ENCODE assay signal across 9 cellular contexts in the genomic region with DNA sequence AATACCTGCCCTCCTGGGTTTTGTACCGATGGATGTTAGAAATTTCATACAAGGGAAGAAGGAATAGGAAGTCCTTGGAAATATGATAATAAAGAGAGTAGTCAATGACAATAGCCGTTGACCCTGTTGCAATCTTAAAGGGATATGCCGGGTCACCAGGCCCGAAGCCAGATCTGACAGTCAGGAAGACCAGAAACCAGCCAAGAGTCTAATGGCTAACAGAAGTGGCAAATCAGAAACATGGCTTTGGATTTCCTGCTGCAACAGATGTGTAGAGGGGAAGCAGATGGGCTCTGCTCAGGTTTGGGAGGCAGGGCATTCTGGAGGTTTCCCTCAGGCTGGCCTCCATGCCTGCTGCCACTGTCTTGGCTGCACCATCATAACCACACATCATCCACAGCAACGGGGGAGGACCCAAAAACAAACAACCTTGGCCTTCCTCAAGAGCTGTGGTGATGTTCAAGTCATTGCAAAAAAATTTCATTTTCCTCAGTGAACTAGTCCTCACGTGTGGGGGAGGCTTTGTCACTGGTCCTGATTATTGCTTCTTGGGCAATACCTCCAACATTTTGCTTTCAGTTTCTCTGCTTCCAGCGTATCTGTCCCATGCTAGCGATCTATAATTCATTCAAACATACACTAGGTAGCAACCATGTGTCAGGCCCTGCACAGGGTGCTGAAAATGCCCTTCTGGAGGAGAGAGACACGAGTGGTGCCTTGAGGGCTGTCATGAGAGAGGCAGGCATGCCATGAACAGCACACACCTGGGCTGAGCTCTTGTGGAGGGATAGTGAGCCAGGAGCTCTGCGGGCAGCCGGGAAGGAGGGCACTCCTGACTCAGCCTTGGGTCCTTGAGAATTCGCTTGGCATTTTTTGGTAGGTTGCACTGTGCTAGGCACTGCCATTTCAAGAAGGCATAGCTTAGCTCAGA. TPM values are rescaled to one million over a fixed set of nuclear protein-coding genes. Genes with fewer than 3 reads are reported as not detected.
DNase-seq lines count a peak whose midpoint lies in the region; ATAC-seq, FAIRE-seq and TF ChIP-seq lines count a peak whose summit lies in the region.
"Had no signal": no experiment of that assay in that cellular context is flagged by ENCODE, and none has a peak within 500 bp of the region (broad histone marks: within the 10 kb centered on the region; RNA-seq: fewer than 3 reads in every experiment).

No MANE protein-coding gene starts in this region.

- WGBS in H9 (ENCODE audit: extremely low coverage, insufficient read length, low lambda C conversion rate), result no CpG with 5 or more reads among the region's 12 CpGs
- 6% methylated on average over 11 of the region's 12 CpGs for WGBS in K562 (ENCODE audit: insufficient coverage, low coverage, missing lambda C conversion rate)

- H4K91ac ChIP-seq in H9 (ENCODE audit: insufficient read length, low read depth, low read length), result no peak overlapping the region

- H3T11ph ChIP-seq in H9 (ENCODE audit: low read length), result peak overlapping the region; percentile 26

- CTCF ChIA-PET in K562 (lab: Yijun Ruan, JAX; ENCODE audit: low intra/inter-chr PET ratio), result no interaction called here

- no peak overlapping the region for H2BK20ac ChIP-seq in H9 (ENCODE audit: low read depth, low read length, poor library complexity, severe bottlenecking)

- H4K8ac ChIP-seq in H9 (replicated peaks; ENCODE audit: insufficient read length, low read depth, low read length), result no peak overlapping the region

- H3K79me2 ChIP-seq in H9 (ENCODE audit: insufficient read depth, low read length), result no peaks in the 10 kb centered on the region
- no peaks in the 10 kb centered on the region for H3K79me2 ChIP-seq in K562 (ENCODE audit: control insufficient read depth, insufficient read depth, low read length)

- H3K27me3 ChIP-seq in H9 (ENCODE audit: insufficient read depth, low read length) (no peaks in the 10 kb centered on the region), K562 (ENCODE audit: control insufficient read depth in 2 of 2, insufficient read depth in 2 of 2, low read length in 2 of 2) (peaks cover 0 to 21% of the 10 kb centered on the region in 2 experiments; a peak in 2 of 5 replicates)

- H3K4me1 Mint-ChIP-seq in H9, result peaks cover 37 to 47% of the 10 kb centered on the region in 2 experiments
- H3K4me1 Mint-ChIP-seq in T-helper 17 cell, result peaks cover 3% of the 10 kb centered on the region

- no peak overlapping the region for H2BK12ac ChIP-seq in H9 (ENCODE audit: insufficient read length, low read depth, low read length)

- no peak for TF ChIP-seq POLR2A in K562 (conservative IDR thresholded peaks at IDR 0.05)
- TF ChIP-seq POLR2A in GM12892 (IDR thresholded peaks at IDR 0.05; ENCODE audit: low read depth, low read length), result no peak

- H3K9me3 Mint-ChIP-seq in H9, result no peaks in the 10 kb centered on the region

- H3K27ac ChIP-seq in H9 (ENCODE audit: insufficient read length, low read depth, low read length) (no peak overlapping the region), K562 (ENCODE audit: extremely low read depth, low read depth, low read length) (no peak overlapping the region)

- H2AFZ ChIP-seq in H9 (ENCODE audit: low read length) (no peak overlapping the region), K562 (ENCODE audit: low read depth, low read length) (0 out of 2 replicates have a peak overlapping the region, but pooled peaks have one; percentile 3)

- no peak for TF ChIP-seq EP300 in K562 (IDR thresholded peaks at IDR 0.05; ENCODE audit: low read length)

- H3K23ac ChIP-seq in H9 (ENCODE audit: insufficient read length, low read depth, low read length), result no peak overlapping the region

- TF ChIP-seq CTCF in H9 (conservative IDR thresholded peaks at IDR 0.05) (no peak), K562 (IDR thresholded peaks at IDR 0.05 in 2 of 3, conservative IDR thresholded peaks at IDR 0.05 in 1 of 3; ENCODE audit: insufficient read depth in 2 of 3, low read depth in 1 of 3, low read length in 3 of 3) (no peak)

- no peak overlapping the region for H4K5ac ChIP-seq in H9 (ENCODE audit: insufficient read length, low read depth, low read length)

- H3K4me3 ChIP-seq in K562, result no peak overlapping the region

- no peak overlapping the region for H3K4me3 Mint-ChIP-seq in H9
- H3K4me3 Mint-ChIP-seq in T-helper 17 cell, result no peak overlapping the region

- H3K4me2 ChIP-seq in H9 (ENCODE audit: insufficient read depth, insufficient read length, low read length) (no peak overlapping the region), K562 (ENCODE audit: insufficient read depth, low read length) (no peak overlapping the region)

- no peaks in the 10 kb centered on the region for H3K79me1 ChIP-seq in H9 (ENCODE audit: insufficient read depth, low read depth, low read length, poor library complexity, severe bottlenecking)

- intact Hi-C loops in K562 (cut with micrococcal nuclease), result no loop called here

- no peaks in the 10 kb centered on the region for H4K20me1 ChIP-seq in H9 (ENCODE audit: control insufficient read depth, insufficient read depth, insufficient read length)
- H4K20me1 ChIP-seq in K562 (replicated peaks; ENCODE audit: control insufficient read depth, insufficient read depth, low read length), result no peaks in the 10 kb centered on the region

- H3K56ac ChIP-seq in H9 (ENCODE audit: insufficient read length, low read depth, low read length), result no peak overlapping the region

- no peaks in the 10 kb centered on the region for H3K9me3 ChIP-seq in H9 (ENCODE audit: control insufficient read depth, low read depth, low read length)
- H3K9me3 ChIP-seq in K562 (replicated peaks; ENCODE audit: control insufficient read depth, insufficient read depth, low read depth, low read length), result no peaks in the 10 kb centered on the region
- H3K9me3 ChIP-seq in T-helper 17 cell (ENCODE audit: control insufficient read depth, low read length, poor library complexity, severe bottlenecking), result no peaks in the 10 kb centered on the region

- no peaks in the 10 kb centered on the region for H3K36me3 ChIP-seq in K562 (ENCODE audit: control insufficient read depth, insufficient read depth, low read length)

- no TSS peak for BruUV-seq in K562 (replicated peaks; lab: Mats Ljungman, UMichigan)

- H3K36me3 Mint-ChIP-seq in H9 (ENCODE audit: insufficient read depth in 1 of 3, low read depth in 3 of 3), result 0 out of 7 replicates have a peak, but pooled peaks cover 0 to 1% (median 0%) of the 10 kb centered on the region in 3 experiments
- H3K36me3 Mint-ChIP-seq in T-helper 17 cell (ENCODE audit: low read depth), result no peaks in the 10 kb centered on the region

- H3K4me1 ChIP-seq in H9 (ENCODE audit: insufficient read depth, low read length), result peaks cover 16% of the 10 kb centered on the region
- H3K4me1 ChIP-seq in K562 (replicated peaks in 1 of 2; ENCODE audit: control insufficient read depth in 2 of 2, insufficient read depth in 2 of 2, low read length in 2 of 2), result peaks cover 0 to 22% of the 10 kb centered on the region in 2 experiments; a peak in 4 of 5 replicates

- H2BK5ac ChIP-seq in H9 (ENCODE audit: insufficient read length, low read length), result no peak overlapping the region

- peak overlapping the region in 1 of 3 experiments; percentile 52; a peak in 1 of 7 replicates for H3K27ac Mint-ChIP-seq in H9
- no peak overlapping the region for H3K27ac Mint-ChIP-seq in T-helper 17 cell

- no peak overlapping the region for H2BK15ac ChIP-seq in H9 (ENCODE audit: low read depth, low read length)

- no peak for DNase-seq in H9
- no peak for DNase-seq in K562 (ENCODE audit: extremely low read depth in 1 of 4, low spot score in 3 of 4)
- peak; percentile 71 for DNase-seq in iris pigment epithelial cell (ENCODE audit: low read depth)
- DNase-seq in stromal cell of bone marrow (ENCODE audit: low read depth), result peak; percentile 77
- no peak for DNase-seq in GM12892 (ENCODE audit: insufficient read length)
- no peak for DNase-seq in NK-92 (lab: John Stamatoyannopoulos, UW; ENCODE audit: unreplicated experiment)
- no peak for DNase-seq in T-helper 17 cell
- DNase-seq in hypothalamus (lab: John Stamatoyannopoulos, UW), result no peak

- in situ Hi-C loops in K562 (cut with MboI), result no loop called here

- H3K27me3 Mint-ChIP-seq in H9 (ENCODE audit: low read depth) (no peaks in the 10 kb centered on the region), T-helper 17 cell (peaks cover 7% of the 10 kb centered on the region)

- H3K18ac ChIP-seq in H9 (ENCODE audit: insufficient read length, low read depth, low read length), result peak overlapping the region; percentile 9

- peaks cover 5% of the 10 kb centered on the region for H3K23me2 ChIP-seq in H9 (ENCODE audit: insufficient read length, low read depth, low read length, poor library complexity, severe bottlenecking)

- POLR2A ChIA-PET in K562 (lab: Yijun Ruan, JAX), result interaction anchor here (0.5 to 0.8 kb wide), 3 partner anchors 72 to 734 kb away, joined by 3 read pairs; no protein-coding TSS in a partner anchor

- no peak for TF ChIP-seq RAD21 in K562 (CRISPR knock-in tag; conservative IDR thresholded peaks at IDR 0.05 in 1 of 2, IDR thresholded peaks at IDR 0.05 in 1 of 2)

- H3K9me1 ChIP-seq in K562 (ENCODE audit: control insufficient read depth, insufficient read depth, low read length), result no peaks in the 10 kb centered on the region

- no peak for ATAC-seq in K562
- ATAC-seq in T-helper 17 cell, result no peak
- ATAC-seq: Panc1 had no signal

- FAIRE-seq in K562 (lab: Jason Lieb, UNC) (no peak), GM12892 (lab: Jason Lieb, UNC) (no peak)

- H3K9ac ChIP-seq in H9 (ENCODE audit: extremely low read depth, insufficient read length, low read length), result no peak overlapping the region
- no peak overlapping the region for H3K9ac ChIP-seq in K562 (ENCODE audit: insufficient read depth in 1 of 2, low read depth in 2 of 2, low read length in 2 of 2)

- no peak overlapping the region for H2AK5ac ChIP-seq in H9 (ENCODE audit: insufficient read length, low read length)

- no peak overlapping the region for H3K14ac ChIP-seq in H9 (ENCODE audit: insufficient read depth, low read length)

- no peak overlapping the region for H2BK120ac ChIP-seq in H9 (ENCODE audit: low read depth, low read length, poor library complexity, severe bottlenecking)

- no peak overlapping the region for H3K4ac ChIP-seq in H9 (ENCODE audit: low read depth, low read length)

RNA-seq across cellular contexts. Expression of a gene that starts 48.2 kb away (rescaled TPM):
- total RNA-seq in H9 (2021) (20.4 and 23.8 TPM in 2 replicates), K562 (2014; rRNA removed) (0.09 and 0.24 TPM in 2 replicates), K562 (2014; rRNA removed; fragmentation: Illumina TruSeq; extraction: Trizol) (0.15 and 0.26 TPM in 2 replicates), K562 (2015; rRNA removed; fragmentation: Illumina TruSeq; extraction: Trizol) (not detected in 2 replicates), K562 (2021) (0.22 TPM in 1 of 2 replicates, not detected in the other), T-helper 17 cell (10 to 100 TPM in 1 of 2 donors, 1 to 10 TPM in 1; 2.5 to 31.0 TPM)
- total RNA-seq in K562 (2011; cell fraction: chromatin; rRNA removed; ENCODE audit: low replicate concordance), result not detected in 2 replicates
- not detected in 2 replicates for total RNA-seq in K562 (2011; cell fraction: nucleolus; rRNA removed)
- not detected in 2 replicates for total RNA-seq in K562 (2011; cell fraction: nucleoplasm; rRNA removed)
- polyA plus RNA-seq in K562 (2011; rRNA removed) (0.29 and 0.47 TPM in 2 replicates), K562 (2014; fragmentation: Illumina TruSeq; extraction: Trizol) (0.16 and 0.24 TPM in 2 replicates), K562 (2014; fragmentation: Nextera tagmentation; extraction: Ambion mirVana) (under 1 TPM; 0.04 to 0.13 TPM), K562 (2014; rRNA removed) (not detected in 2 replicates)
- polyA plus RNA-seq in K562 (2011; cell fraction: cytosol; rRNA removed), result 0.03 and 0.83 TPM in 2 replicates
- 0.42 TPM in 1 of 2 replicates, not detected in the other for polyA plus RNA-seq in K562 (2011; cell fraction: nucleus; rRNA removed)
- polyA plus RNA-seq in K562 (2012), result 0.04 and 0.08 TPM in 2 replicates
- polyA minus RNA-seq in K562 (2011; rRNA and poly(A)+ RNA removed), result 0.21 and 0.51 TPM in 2 replicates
- not detected in 2 replicates for polyA minus RNA-seq in K562 (2011; cell fraction: cytosol; rRNA and poly(A)+ RNA removed)
- 0.22 TPM in 1 of 2 replicates, not detected in the other for polyA minus RNA-seq in K562 (2011; cell fraction: nucleus; rRNA and poly(A)+ RNA removed)
- polyA plus RNA-seq in GM12892 (2012; ENCODE audit: missing spikeins), result 3.6 TPM

Comparison
In these comparisons a context has a peak if more than half of its experiments do, and no peak if none do; other contexts are left out.
1. DNase-seq: peak in iris pigment epithelial cell (single experiment) and stromal cell of bone marrow (single experiment); none in H9 (single experiment), K562 (0 of 4), GM12892 (single experiment), NK-92 (single experiment), T-helper 17 cell (0 of 3) and hypothalamus (0 of 51).